29 cellular contexts compared by ENCODE assay signal in the genomic region with DNA sequence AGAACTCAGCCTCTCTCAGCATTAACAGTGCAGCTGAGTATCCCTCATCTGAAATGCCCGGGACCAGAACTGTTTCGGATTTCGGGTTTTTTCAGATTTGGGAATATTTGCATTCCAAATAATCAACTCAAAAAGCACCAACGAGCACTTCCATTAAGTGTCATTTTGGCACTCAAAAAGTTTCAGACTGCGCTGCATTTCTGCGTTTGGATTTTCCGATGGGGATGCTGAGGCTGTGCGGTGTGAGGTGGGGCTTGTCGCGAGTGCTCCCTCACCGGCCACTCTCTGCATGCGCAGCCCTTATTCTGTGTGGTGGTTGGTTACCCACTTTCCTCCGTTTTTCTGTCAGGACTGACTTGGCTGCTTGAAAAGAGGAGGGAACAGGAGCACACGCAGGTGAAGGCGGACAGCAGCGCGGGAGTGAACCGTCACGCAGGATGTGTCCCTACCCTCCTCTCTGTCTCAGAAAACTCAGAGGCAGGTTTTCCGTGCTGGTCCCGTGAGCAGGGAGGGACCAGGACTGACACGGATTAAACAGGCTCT. TPM values are rescaled to one million over a fixed set of nuclear protein-coding genes. Genes with fewer than 3 reads are reported as not detected.
DNase-seq lines count a peak whose midpoint lies in the region; ATAC-seq and TF ChIP-seq lines count a peak whose summit lies in the region.
"Had no signal": no experiment of that assay in that cellular context is flagged by ENCODE, and none has a peak within 500 bp of the region (broad histone marks: within the 10 kb centered on the region; RNA-seq: fewer than 3 reads in every experiment).

No MANE protein-coding gene starts in this region.

- no peak overlapping the region for H3K4me3 Mint-ChIP-seq in brain
- H3K4me3 Mint-ChIP-seq in nephron progenitor cell = peak overlapping the region; percentile 25
- H3K4me3 Mint-ChIP-seq in activated naive CD8-positive, alpha-beta T cell treated with anti-CD3 and anti-CD28 coated beads, Interleukin-2, amount 50 U/mL, for 24 hours = no peak overlapping the region
- H3K4me3 Mint-ChIP-seq: activated naive CD4-positive, alpha-beta T cell treated with anti-CD3 and anti-CD28 coated beads, Interleukin-2, amount 50 U/mL, for 24 hours; stimulated activated naive CD8-positive, alpha-beta T cell treated with anti-CD3 and anti-CD28 coated beads, Interleukin-15, amount 100 ng/mL, for 72 hours had no signal

- no TSS peak for BruUV-seq in PC-3 (replicated peaks; lab: Mats Ljungman, UMichigan)

- H3K4me1 Mint-ChIP-seq in brain (peaks cover 23% of the 10 kb centered on the region), nephron progenitor cell (peaks cover 73% of the 10 kb centered on the region)
- no peaks in the 10 kb centered on the region for H3K4me1 Mint-ChIP-seq in activated naive CD8-positive, alpha-beta T cell treated with anti-CD3 and anti-CD28 coated beads, Interleukin-2, amount 50 U/mL, for 24 hours
- H3K4me1 Mint-ChIP-seq: activated naive CD4-positive, alpha-beta T cell treated with anti-CD3 and anti-CD28 coated beads, Interleukin-2, amount 50 U/mL, for 24 hours; stimulated activated naive CD8-positive, alpha-beta T cell treated with anti-CD3 and anti-CD28 coated beads, Interleukin-15, amount 100 ng/mL, for 72 hours had no signal

- H3K9me3 Mint-ChIP-seq in brain = no peaks in the 10 kb centered on the region
- H3K9me3 Mint-ChIP-seq in nephron progenitor cell = no peaks in the 10 kb centered on the region
- no peaks in the 10 kb centered on the region for H3K9me3 Mint-ChIP-seq in activated naive CD8-positive, alpha-beta T cell treated with anti-CD3 and anti-CD28 coated beads, Interleukin-2, amount 50 U/mL, for 24 hours
- H3K9me3 Mint-ChIP-seq: activated naive CD4-positive, alpha-beta T cell treated with anti-CD3 and anti-CD28 coated beads, Interleukin-2, amount 50 U/mL, for 24 hours; stimulated activated naive CD8-positive, alpha-beta T cell treated with anti-CD3 and anti-CD28 coated beads, Interleukin-15, amount 100 ng/mL, for 72 hours had no signal

- peaks cover 43% of the 10 kb centered on the region for H3K36me3 Mint-ChIP-seq in brain
- peaks cover 40% of the 10 kb centered on the region for H3K36me3 Mint-ChIP-seq in nephron progenitor cell (ENCODE audit: low read depth)
- peaks cover 21% of the 10 kb centered on the region for H3K36me3 Mint-ChIP-seq in activated naive CD8-positive, alpha-beta T cell treated with anti-CD3 and anti-CD28 coated beads, Interleukin-2, amount 50 U/mL, for 24 hours (ENCODE audit: low read depth)

- WGBS in smooth muscle cell (ENCODE audit: low lambda C conversion rate) = 89% methylated on average over 22 of the region's 22 CpGs

- H3K27me3 ChIP-seq in PC-3 (ENCODE audit: low read length) (no peaks in the 10 kb centered on the region), smooth muscle cell (ENCODE audit: low read depth) (no peaks in the 10 kb centered on the region)
- H3K27me3 ChIP-seq: BLaER1, cardiac muscle cell, colonic mucosa, tibial artery, vagina had no signal

- H3K4me2 ChIP-seq in PC-3 (ENCODE audit: low read length) = peak overlapping the region; percentile 74
- H3K4me2 ChIP-seq in smooth muscle cell = no peak overlapping the region
- H3K4me2 ChIP-seq: BLaER1, KMS-11, PC-9 had no signal

- H3K4me1 ChIP-seq in PC-3 (ENCODE audit: insufficient read depth, low read length) (peaks cover 11% of the 10 kb centered on the region), smooth muscle cell (ENCODE audit: low read depth) (peaks cover 9% of the 10 kb centered on the region)
- H3K4me1 ChIP-seq: BLaER1, colonic mucosa, tibial artery had no signal

- H4K20me1 ChIP-seq in PC-3 (ENCODE audit: low read length) (no peaks in the 10 kb centered on the region), smooth muscle cell (ENCODE audit: low read depth) (peaks cover 30% of the 10 kb centered on the region)

- CTCF ChIA-PET in PC-3 (lab: Charles Lee) = no interaction called here

- H3K9ac ChIP-seq in PC-3 (ENCODE audit: low read length) (no peak overlapping the region), smooth muscle cell (ENCODE audit: low read depth) (no peak overlapping the region)
- H3K9ac ChIP-seq: BLaER1, KMS-11 had no signal

- no peak for ATAC-seq in PC-3
- no peak for ATAC-seq in activated naive CD8-positive, alpha-beta T cell treated with anti-CD3 and anti-CD28 coated beads, Interleukin-2, amount 50 U/mL, for 24 hours
- ATAC-seq in GM21423 (IDR thresholded peaks at IDR 0.05; ENCODE audit: unreplicated experiment) = no peak
- ATAC-seq in activated CD4-positive, CD25-positive, alpha-beta regulatory T cell treated with anti-CD3 and anti-CD28 coated beads, Interleukin-2, amount 50 U/mL, for 24 hours = no peak
- ATAC-seq: left ventricle myocardium superior; stimulated activated naive CD8-positive, alpha-beta T cell treated with anti-CD3 and anti-CD28 coated beads, Interleukin-15, amount 100 ng/mL, for 72 hours had no signal

- POLR2A ChIA-PET in PC-3 (lab: Charles Lee; ENCODE audit: unreplicated experiment) = no interaction called here

- peak overlapping the region in 3 of 5 experiments; percentile 65 to 84 (median 79) for H3K27ac Mint-ChIP-seq in brain
- peak overlapping the region; percentile 94 for H3K27ac Mint-ChIP-seq in nephron progenitor cell
- H3K27ac Mint-ChIP-seq in activated naive CD8-positive, alpha-beta T cell treated with anti-CD3 and anti-CD28 coated beads, Interleukin-2, amount 50 U/mL, for 24 hours = no peak overlapping the region
- H3K27ac Mint-ChIP-seq: activated naive CD4-positive, alpha-beta T cell treated with anti-CD3 and anti-CD28 coated beads, Interleukin-2, amount 50 U/mL, for 24 hours; stimulated activated naive CD8-positive, alpha-beta T cell treated with anti-CD3 and anti-CD28 coated beads, Interleukin-15, amount 100 ng/mL, for 72 hours had no signal

- peaks cover 5% of the 10 kb centered on the region for H3F3A ChIP-seq in PC-3 (ENCODE audit: low read length, unreplicated experiment)
- no peaks in the 10 kb centered on the region for H3F3A ChIP-seq in smooth muscle cell (ENCODE audit: low read depth)

- H3K36me3 ChIP-seq in PC-3 (ENCODE audit: low read depth, low read length) (no peaks in the 10 kb centered on the region; the same call in 1 of the 2 replicates), smooth muscle cell (ENCODE audit: low read depth) (no peaks in the 10 kb centered on the region)

- DNase-seq in PC-3 = no peak
- no peak for DNase-seq in nephron progenitor cell
- DNase-seq in smooth muscle cell (lab: John Stamatoyannopoulos, UW; ENCODE audit: unreplicated experiment) = no peak
- no peak for DNase-seq in activated naive CD8-positive, alpha-beta T cell treated with anti-CD3 and anti-CD28 coated beads, Interleukin-2, amount 50 U/mL, for 24 hours
- DNase-seq: activated CD4-positive, alpha-beta T cell treated with anti-CD3 and anti-CD28 coated beads for 48 hours; colonic mucosa; effector CD4-positive, alpha-beta T cell; glutamatergic neuron; H7; left ventricle myocardium superior; MM.1S; NCI-H2081 treated with DMSO at 0.1 percent for 48 hours; NCI-H2227 treated with DMSO at 0.1 percent for 48 hours; NK-92 treated with Interleukin-12 subunit alpha and Interleukin-12 subunit beta, amount 100 ng/mL, for 24 hours; occipital lobe; stimulated activated CD4-positive, alpha-beta T cell treated with anti-CD3 and anti-CD28 coated beads, Interleukin-2, amount 100 ng/mL, for 24 hours; stimulated activated CD8-positive, alpha-beta memory T cell treated with anti-CD3 and anti-CD28 coated beads, Interleukin-4, amount 100 ng/mL, for 48 hours; stimulated activated naive CD8-positive, alpha-beta T cell treated with anti-CD3 and anti-CD28 coated beads, Interleukin-15, amount 100 ng/mL, for 72 hours; tibial artery had no signal

- H3K79me2 ChIP-seq in PC-3 (ENCODE audit: low read length) (peaks cover 29% of the 10 kb centered on the region), smooth muscle cell (ENCODE audit: low read depth) (peaks cover 28% of the 10 kb centered on the region)

- H3K27ac ChIP-seq in PC-3 (ENCODE audit: low read length) = peak overlapping the region; percentile 91
- peak overlapping the region; percentile 80 for H3K27ac ChIP-seq in smooth muscle cell (ENCODE audit: low read depth)
- H3K27ac ChIP-seq: BLaER1, cardiac muscle cell, colonic mucosa, HL-60, KMS-11, PC-9, tibial artery, vagina had no signal

- H3K27me3 Mint-ChIP-seq in brain (peaks cover 4% of the 10 kb centered on the region), nephron progenitor cell (ENCODE audit: low read depth, poor library complexity) (no peaks in the 10 kb centered on the region)
- no peaks in the 10 kb centered on the region for H3K27me3 Mint-ChIP-seq in activated naive CD8-positive, alpha-beta T cell treated with anti-CD3 and anti-CD28 coated beads, Interleukin-2, amount 50 U/mL, for 24 hours
- H3K27me3 Mint-ChIP-seq: activated naive CD4-positive, alpha-beta T cell treated with anti-CD3 and anti-CD28 coated beads, Interleukin-2, amount 50 U/mL, for 24 hours; stimulated activated naive CD8-positive, alpha-beta T cell treated with anti-CD3 and anti-CD28 coated beads, Interleukin-15, amount 100 ng/mL, for 72 hours had no signal

- no peaks in the 10 kb centered on the region for H3K9me2 ChIP-seq in PC-3 (replicated peaks; ENCODE audit: low read length)

- H3K9me3 ChIP-seq in PC-3 (ENCODE audit: low read length) (no peaks in the 10 kb centered on the region), smooth muscle cell (replicated peaks; ENCODE audit: low read depth) (no peaks in the 10 kb centered on the region)
- H3K9me3 ChIP-seq: BLaER1, colonic mucosa, tibial artery, vagina had no signal

- intact Hi-C loops in PC-3 (cut with micrococcal nuclease) = loop anchor here (2.0 kb wide), 1 partner anchor 26 kb away; no protein-coding TSS in a partner anchor

- TF ChIP-seq CTCF in PC-3 (conservative IDR thresholded peaks at IDR 0.05; ENCODE audit: low read depth, low read length) = no peak
- TF ChIP-seq CTCF in brain (conservative IDR thresholded peaks at IDR 0.05) = no peak
- TF ChIP-seq CTCF in nephron progenitor cell (IDR thresholded peaks at IDR 0.05) = no peak
- TF ChIP-seq CTCF in smooth muscle cell (IDR thresholded peaks at IDR 0.05; ENCODE audit: borderline replicate concordance, insufficient read depth, poor library complexity, severe bottlenecking) = no peak

- no peak overlapping the region for H2AFZ ChIP-seq in PC-3 (ENCODE audit: low read length)
- H2AFZ ChIP-seq in smooth muscle cell (ENCODE audit: low read depth) = no peak overlapping the region
- H2AFZ ChIP-seq: PC-9 had no signal

- H3K4me3 ChIP-seq in PC-3 (ENCODE audit: low read length) (no peak overlapping the region), smooth muscle cell (no peak overlapping the region)
- H3K4me3 ChIP-seq: BLaER1, cardiac muscle cell, colonic mucosa, PC-9, tibial artery, vagina had no signal

RNA-seq across cellular contexts. Expression of gene UBAC1, which starts 8.4 kb away (rescaled TPM):
- total RNA-seq in PC-3 (2014; rRNA removed) (65.9 and 77.3 TPM in 2 replicates), smooth muscle cell (34.3 and 35.3 TPM in 2 replicates)
- polyA plus RNA-seq in brain (ENCODE audit: insufficient read depth, low read depth, low replicate concordance) (80.4 TPM), smooth muscle cell (43.5 and 50.4 TPM in 2 replicates)

RNA-seq across cellular contexts. Expression of gene CAMSAP1, which starts 45.4 kb away (rescaled TPM):
- 16.4 and 32.0 TPM in 2 replicates for total RNA-seq in PC-3 (2014; rRNA removed)
- 44.7 TPM for polyA plus RNA-seq in brain (ENCODE audit: insufficient read depth, low read depth, low replicate concordance)
- 15.1 and 17.8 TPM in 2 replicates for total RNA-seq in smooth muscle cell
- 5.3 and 5.4 TPM in 2 replicates for polyA plus RNA-seq in smooth muscle cell
